In the genomic region with DNA sequence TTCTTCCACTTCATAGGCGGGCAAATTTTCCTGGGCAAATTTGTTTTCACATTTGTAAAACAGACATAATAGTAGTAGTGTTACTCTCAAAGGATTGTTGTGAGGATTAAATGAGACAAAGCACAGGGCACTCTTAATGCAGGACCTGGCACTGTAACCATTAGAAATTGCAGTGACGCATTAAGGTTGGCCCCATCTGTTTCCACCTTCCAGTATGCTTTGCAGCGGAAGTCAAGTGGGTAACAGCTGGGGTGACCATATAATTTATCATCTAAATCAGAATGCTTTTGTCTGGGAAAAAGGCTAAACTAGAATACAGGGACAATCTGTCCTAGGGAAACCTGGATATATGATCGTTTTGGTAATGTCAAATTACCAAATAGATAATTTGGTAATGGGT, we compare ENCODE assay signal across 19 cellular contexts.
"Had no signal": no experiment of that assay in that cellular context is flagged by ENCODE, and none has a peak within 500 bp of the region (broad histone marks: within the 10 kb centered on the region; RNA-seq: fewer than 3 reads in every experiment).

No MANE protein-coding gene starts in this region.

- H3K4me3 ChIP-seq: colonic mucosa, lung, pancreas, right lobe of liver had no signal

- H3K4me1 ChIP-seq: colonic mucosa, pancreas, right lobe of liver had no signal

- H3K9me3 ChIP-seq: colonic mucosa, neutrophil, pancreas, right lobe of liver had no signal

- DNase-seq: activated CD4-positive, alpha-beta T cell treated with anti-CD3 and anti-CD28 coated beads for 1 hour; activated effector memory CD4-positive, alpha-beta T cell treated with anti-CD3 and anti-CD28 coated beads, Interleukin-2, amount 50 U/mL, for 16 hours; activated naive CD4-positive, alpha-beta T cell treated with anti-CD3 and anti-CD28 coated beads, Interleukin-2, amount 50 U/mL, for 16 hours; activated T-cell treated with anti-CD3 and anti-CD28 coated beads, Interleukin-2, amount 50 U/mL, for 72 hours; aorta; brain microvascular endothelial cell; colonic mucosa; glutamatergic neuron; natural killer cell; pancreas; small intestine; stimulated activated CD4-positive, alpha-beta T cell treated with anti-CD3 and anti-CD28 coated beads, Interleukin-4, amount 100 ng/mL, for 1 hour; stimulated activated naive CD8-positive, alpha-beta T cell treated with anti-CD3 and anti-CD28 coated beads, Interleukin-15, amount 100 ng/mL, for 72 hours; trophoblast cell; WERI-Rb-1 had no signal

- H3K27me3 ChIP-seq: brain microvascular endothelial cell, colonic mucosa, neutrophil, pancreas, right lobe of liver had no signal

- H3K36me3 ChIP-seq: brain microvascular endothelial cell, colonic mucosa, neutrophil, pancreas, right lobe of liver, WERI-Rb-1 had no signal

- H3K27ac ChIP-seq: brain microvascular endothelial cell, colonic mucosa, neutrophil, pancreas, right lobe of liver, WERI-Rb-1 had no signal

- ATAC-seq: activated T-cell treated with anti-CD3 and anti-CD28 coated beads, Interleukin-2, amount 50 U/mL, for 72 hours; left lobe of liver; natural killer cell; right lobe of liver; stimulated activated naive CD8-positive, alpha-beta T cell treated with anti-CD3 and anti-CD28 coated beads, Interleukin-15, amount 100 ng/mL, for 72 hours had no signal
